Comparison of ENCODE assay signal across 8 cellular contexts in the genomic region with DNA sequence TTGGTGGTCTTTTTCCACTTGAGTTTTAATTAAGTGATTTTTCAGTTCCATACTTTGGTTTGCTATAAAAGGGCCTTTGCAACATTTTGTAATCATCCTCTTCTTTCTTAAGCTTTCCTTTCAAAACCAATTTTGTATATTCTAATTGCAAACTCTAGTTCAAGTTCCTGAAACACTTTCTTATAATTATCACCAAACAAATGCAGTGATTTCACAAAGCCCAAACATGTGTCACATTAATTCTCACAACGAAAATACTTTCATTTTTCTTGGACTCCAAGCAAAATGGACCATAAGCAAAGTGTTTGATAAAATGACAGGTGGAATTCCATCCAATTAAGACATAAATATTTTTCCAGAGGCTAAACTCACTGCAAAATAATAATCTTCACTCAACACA.
"Had no signal": no experiment of that assay in that cellular context is flagged by ENCODE, and none has a peak within 500 bp of the region (broad histone marks: within the 10 kb centered on the region; RNA-seq: fewer than 3 reads in every experiment).

No MANE protein-coding gene starts in this region.

- DNase-seq: IMR-90, KBM-7, KG1 had no signal

- H3K4me3 ChIP-seq: K562 had no signal

- ATAC-seq: HepG2, K562 had no signal

- H3K36me3 Mint-ChIP-seq: IgD-negative memory B cell had no signal

- H3K27ac Mint-ChIP-seq: IgD-negative memory B cell had no signal

- H3K4me3 Mint-ChIP-seq: IgD-negative memory B cell had no signal

- H3K27ac ChIP-seq: HL-60 had no signal

- H3K4me1 Mint-ChIP-seq: IgD-negative memory B cell had no signal

- FAIRE-seq: HepG2, HTR-8/SVneo, K562 had no signal
